Comparison of ENCODE assay signal across 17 cellular contexts in the genomic region with DNA sequence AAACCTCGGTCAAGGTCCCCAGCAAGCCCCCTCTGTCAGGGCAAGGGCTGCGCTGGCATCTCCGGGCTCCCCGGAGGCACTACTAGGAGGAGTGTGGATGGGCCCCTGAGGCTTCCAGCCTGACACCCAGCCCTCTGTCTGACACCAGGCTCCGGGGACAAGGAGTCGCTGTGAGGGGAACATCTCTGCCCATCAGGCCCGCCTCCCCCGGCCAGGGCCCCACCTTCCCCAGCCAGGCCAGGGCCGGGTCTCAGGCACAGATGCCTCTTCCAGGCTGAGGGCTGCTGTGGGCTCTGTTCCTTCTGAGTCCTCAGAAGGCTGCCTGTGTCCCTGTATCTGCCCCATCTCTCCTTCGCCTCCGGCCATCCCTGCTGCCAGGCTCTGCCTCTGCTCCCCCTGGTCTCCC. TPM values are rescaled to one million over a fixed set of nuclear protein-coding genes. Genes with fewer than 3 reads are reported as not detected.
DNase-seq lines count a peak whose midpoint lies in the region; ATAC-seq and TF ChIP-seq lines count a peak whose summit lies in the region.
"Had no signal": no experiment of that assay in that cellular context is flagged by ENCODE, and none has a peak within 500 bp of the region (broad histone marks: within the 10 kb centered on the region; RNA-seq: fewer than 3 reads in every experiment).

No MANE protein-coding gene starts in this region.

- H3K4me1 ChIP-seq in right atrium auricular region, result peaks cover 0 to 87% of the 10 kb centered on the region in 2 donors
- peaks cover 12 to 97% (median 82%) of the 10 kb centered on the region in 3 donors for H3K4me1 ChIP-seq in gastroesophageal sphincter
- H3K4me1 ChIP-seq in gastrocnemius medialis, result peaks cover 24 to 30% of the 10 kb centered on the region in 2 donors
- H3K4me1 ChIP-seq in OCI-LY7 (ENCODE audit: insufficient read depth, low read length, poor library complexity, severe bottlenecking), result peaks cover 27% of the 10 kb centered on the region

- peak in 1 of 2 donors; percentile 4 for TF ChIP-seq POLR2A in gastroesophageal sphincter (IDR thresholded peaks at IDR 0.05)
- TF ChIP-seq POLR2A in gastrocnemius medialis (IDR thresholded peaks at IDR 0.05), result no peak

- H4K20me1 ChIP-seq in OCI-LY7 (ENCODE audit: insufficient read depth, low read length), result no peaks in the 10 kb centered on the region

- peak overlapping the region; percentile 75 to 82 for H3K27ac ChIP-seq in right atrium auricular region
- H3K27ac ChIP-seq in gastroesophageal sphincter, result peak overlapping the region; percentile 86 to 98 (median 94)
- peak overlapping the region; percentile 29 to 66 (median 38) for H3K27ac ChIP-seq in gastrocnemius medialis
- no peak overlapping the region for H3K27ac ChIP-seq in OCI-LY7 (ENCODE audit: low read depth, low read length, poor library complexity, severe bottlenecking)
- H3K27ac ChIP-seq: GM23248, PC-9 had no signal

- H2AFZ ChIP-seq in OCI-LY7 (ENCODE audit: low read length), result no peak overlapping the region
- H2AFZ ChIP-seq: GM23248, PC-9 had no signal

- no peak overlapping the region for H3K4me3 ChIP-seq in right atrium auricular region
- peak overlapping the region in 1 of 2 donors; percentile 9 for H3K4me3 ChIP-seq in gastroesophageal sphincter
- H3K4me3 ChIP-seq in gastrocnemius medialis, result no peak overlapping the region
- no peak overlapping the region for H3K4me3 ChIP-seq in OCI-LY7 (ENCODE audit: low read depth, low read length, poor library complexity, severe bottlenecking)
- H3K4me3 ChIP-seq: GM23248, PC-9 had no signal

- no peak for DNase-seq in right atrium auricular region (ENCODE audit: low spot score)
- no peak for DNase-seq in cardiac septum (ENCODE audit: low spot score)
- DNase-seq in gastrocnemius medialis, result no peak
- DNase-seq in OCI-LY7 (ENCODE audit: low spot score), result no peak
- no peak for DNase-seq in epidermal melanocyte (ENCODE audit: insufficient read length, low spot score)
- DNase-seq in nucleus accumbens (lab: John Stamatoyannopoulos, UW), result no peak
- DNase-seq in T1000 (lab: John Stamatoyannopoulos, UW), result no peak
- DNase-seq: activated CD4-positive, CD25-positive, alpha-beta regulatory T cell treated with anti-CD3 and anti-CD28 coated beads, Interleukin-2, amount 50 U/mL, for 72 hours; activated T-cell treated with anti-CD3 and anti-CD28 coated beads for 4 hours; COR-L47; cortex of kidney; GM23248; midbrain; NCI-H1417; NCI-H510A treated with DMSO at 0.1 percent for 48 hours; PC-9 had no signal

- no TSS peak for BruUV-seq in OCI-LY7 (replicated peaks; lab: Mats Ljungman, UMichigan)

- in situ Hi-C loops in gastrocnemius medialis (cut with MboI; ENCODE audit: low sequenced_read_pairs in 4 of 4), result no loop called here

- no peak for TF ChIP-seq EP300 in gastroesophageal sphincter (IDR thresholded peaks at IDR 0.05)

- intact Hi-C loops in cardiac septum (cut with DNase I), result no loop called here
- intact Hi-C loops in gastrocnemius medialis (cut with DNase I; ENCODE audit: low total_unique reads), result no loop called here
- intact Hi-C loops in OCI-LY7 (cut with micrococcal nuclease; ENCODE audit: unreplicated experiment), result no loop called here

- H3K4me2 ChIP-seq in OCI-LY7 (ENCODE audit: low read length), result no peak overlapping the region
- H3K4me2 ChIP-seq: PC-9 had no signal

- H3K36me3 ChIP-seq in right atrium auricular region, result peaks cover 7% of the 10 kb centered on the region
- H3K36me3 ChIP-seq in gastroesophageal sphincter, result peaks cover 0 to 9% of the 10 kb centered on the region in 2 donors
- H3K36me3 ChIP-seq in gastrocnemius medialis, result peaks cover 0 to 3% of the 10 kb centered on the region in 2 donors
- no peaks in the 10 kb centered on the region for H3K36me3 ChIP-seq in OCI-LY7 (ENCODE audit: insufficient read depth, low read length)

- H3K9me3 ChIP-seq in right atrium auricular region (no peaks in the 10 kb centered on the region), gastroesophageal sphincter (no peaks in the 10 kb centered on the region), gastrocnemius medialis (no peaks in the 10 kb centered on the region), OCI-LY7 (ENCODE audit: low read length) (no peaks in the 10 kb centered on the region)

- H3K27me3 ChIP-seq in right atrium auricular region (no peaks in the 10 kb centered on the region), gastroesophageal sphincter (no peaks in the 10 kb centered on the region), gastrocnemius medialis (no peaks in the 10 kb centered on the region)

- WGBS in gastroesophageal sphincter (ENCODE audit: low coverage in 1 of 2), 2 donors, result 20 to 45% methylated on average over 1 to 4 of the region's 11 CpGs

- H3K9me2 ChIP-seq in OCI-LY7 (ENCODE audit: insufficient read depth, low read length), result no peaks in the 10 kb centered on the region

- POLR2A ChIA-PET in OCI-LY7 (lab: Charles Lee), result no interaction called here

- H3K79me2 ChIP-seq in OCI-LY7 (ENCODE audit: insufficient read depth, low read depth, low read length), result no peaks in the 10 kb centered on the region

- no peak for ATAC-seq in gastroesophageal sphincter
- no peak for ATAC-seq in gastrocnemius medialis

- no peak for TF ChIP-seq CTCF in right atrium auricular region (IDR thresholded peaks at IDR 0.05)
- no peak for TF ChIP-seq CTCF in gastroesophageal sphincter (IDR thresholded peaks at IDR 0.05)
- no peak for TF ChIP-seq CTCF in gastrocnemius medialis (IDR thresholded peaks at IDR 0.05 in 4 of 5, conservative IDR thresholded peaks at IDR 0.05 in 1 of 5)
- no peak for TF ChIP-seq CTCF in OCI-LY7 (conservative IDR thresholded peaks at IDR 0.05; ENCODE audit: low read length)

- CTCF ChIA-PET in OCI-LY7 (lab: Charles Lee; ENCODE audit: unreplicated experiment), result no interaction called here

RNA-seq across cellular contexts. Expression of a gene that starts 15.8 kb away (rescaled TPM):
- total RNA-seq in right atrium auricular region, result 10 to 100 TPM; 32.6 to 55.6 TPM
- 21.3 TPM for total RNA-seq in cardiac septum
- 100 to 1,000 TPM in 3 of 4 donors, 10 to 100 TPM in 1; 98.7 to 396 (median 151) TPM for total RNA-seq in gastroesophageal sphincter
- total RNA-seq in gastrocnemius medialis, result 100 to 1,000 TPM in 2 of 4 donors, 10 to 100 TPM in 2; 38.2 to 145 (median 88.5) TPM
- total RNA-seq in OCI-LY7 (2014; rRNA removed; shearing (Covaris generic)), result not detected in 2 replicates
- total RNA-seq in OCI-LY7 (2022), result not detected in 2 replicates

RNA-seq across cellular contexts. Expression of a gene that starts 49.1 kb away (rescaled TPM):
- 10 to 100 TPM; 10.3 to 20.5 TPM for total RNA-seq in right atrium auricular region
- total RNA-seq in cardiac septum, result 10.3 TPM
- total RNA-seq in gastroesophageal sphincter, result 10 to 100 TPM; 32.8 to 51.5 (median 41.2) TPM
- 1 to 10 TPM; 4.9 to 6.7 (median 5.5) TPM for total RNA-seq in gastrocnemius medialis
- 0.05 and 0.09 TPM in 2 replicates for total RNA-seq in OCI-LY7 (2014; rRNA removed; shearing (Covaris generic))
- 0.31 and 0.38 TPM in 2 replicates for total RNA-seq in OCI-LY7 (2022)

RNA-seq across cellular contexts. Expression of a gene that starts 56.8 kb away (rescaled TPM):
- 100 to 1,000 TPM in 1 of 2 donors, 10 to 100 TPM in 1; 71.2 to 119 TPM for total RNA-seq in right atrium auricular region
- total RNA-seq in cardiac septum, result 30.0 TPM
- total RNA-seq in gastroesophageal sphincter, result 10 to 100 TPM; 72.8 to 94.9 (median 85.5) TPM
- 100 to 1,000 TPM; 110 to 184 (median 153) TPM for total RNA-seq in gastrocnemius medialis
- total RNA-seq in OCI-LY7 (2014; rRNA removed; shearing (Covaris generic)), result 135 and 174 TPM in 2 replicates
- 91.2 and 101 TPM in 2 replicates for total RNA-seq in OCI-LY7 (2022)

Comparison
In these comparisons a context has a peak if more than half of its experiments do, and no peak if none do; other contexts are left out.
1. RNA of a gene that starts 15.8 kb away (total RNA-seq): 98.7 to 396 TPM in gastroesophageal sphincter, 38.2 to 145 TPM in gastrocnemius medialis, 32.6 to 55.6 TPM in right atrium auricular region and 21.3 TPM in cardiac septum (single experiment); not detected in OCI-LY7; every median in the first group is over 10 times any median in the second.